In genomic region chr7:131105803-131106680, GRCh38 we compare ENCODE assay signal across 1 cellular context.
TF ChIP-seq lines count a peak whose summit lies in the region.

No MANE protein-coding gene starts in this region.

TF ChIP-seq in HepG2, 621 proteins besides CTCF, POLR2A, EP300 and RAD21 (continued from another document and continues in another):
- TF ChIP-seq KIAA2018 (CRISPR knock-in tag; IDR thresholded peaks at IDR 0.05; ENCODE audit: borderline replicate concordance), result no peak
- no peak for TF ChIP-seq ZNF431 (CRISPR knock-in tag; IDR thresholded peaks at IDR 0.05; ENCODE audit: borderline replicate concordance, low read depth)
- no peak for TF ChIP-seq SMARCE1 (IDR thresholded peaks at IDR 0.05; ENCODE audit: borderline replicate concordance)
- TF ChIP-seq ZNF382 (CRISPR knock-in tag; IDR thresholded peaks at IDR 0.05; ENCODE audit: borderline replicate concordance), result no peak
- TF ChIP-seq IKZF1 (IDR thresholded peaks at IDR 0.05), result no peak
- peak; percentile 29; the same call in 1 of the 2 replicates for TF ChIP-seq MXD3 (CRISPR knock-in tag; IDR thresholded peaks at IDR 0.05)
- no peak for TF ChIP-seq PRDM4 (CRISPR knock-in tag; IDR thresholded peaks at IDR 0.05; ENCODE audit: borderline replicate concordance)
- TF ChIP-seq GLMP (CRISPR knock-in tag; IDR thresholded peaks at IDR 0.05; ENCODE audit: borderline replicate concordance), result no peak
- TF ChIP-seq ZNF234 (CRISPR knock-in tag; conservative IDR thresholded peaks at IDR 0.05), result no peak; the same call in 1 of the 2 replicates
- TF ChIP-seq ZNF777 (CRISPR knock-in tag; IDR thresholded peaks at IDR 0.05), result no peak
- peak; percentile 33; the same call in 1 of the 2 replicates for TF ChIP-seq ZNF580 (CRISPR knock-in tag; IDR thresholded peaks at IDR 0.05; ENCODE audit: borderline replicate concordance, low read depth)
- TF ChIP-seq ZIK1 (CRISPR knock-in tag; IDR thresholded peaks at IDR 0.05; ENCODE audit: borderline replicate concordance, low read depth), result no peak; the same call in 1 of the 2 replicates
- no peak for TF ChIP-seq SOX13 (IDR thresholded peaks at IDR 0.05)
- peak in 1 of 2 experiments; percentile 31; a peak in 2 of 4 replicates for TF ChIP-seq SOX13 (CRISPR knock-in tag; conservative IDR thresholded peaks at IDR 0.05 in 1 of 2, IDR thresholded peaks at IDR 0.05 in 1 of 2)
- TF ChIP-seq ZHX2 (IDR thresholded peaks at IDR 0.05; ENCODE audit: low read depth), result no peak
- 0 out of 2 replicates have a peak, but pooled peaks have one; percentile 19 for TF ChIP-seq ZHX2 (CRISPR knock-in tag; IDR thresholded peaks at IDR 0.05; ENCODE audit: borderline replicate concordance)
- no peak for TF ChIP-seq SMAD3 (CRISPR knock-in tag; IDR thresholded peaks at IDR 0.05)
- peak; percentile 52; the same call in 1 of the 2 replicates for TF ChIP-seq MEIS1 (CRISPR knock-in tag; IDR thresholded peaks at IDR 0.05; ENCODE audit: borderline replicate concordance)
- no peak; the same call in 1 of the 2 replicates for TF ChIP-seq ZNF576 (CRISPR knock-in tag; IDR thresholded peaks at IDR 0.05)
- no peak for TF ChIP-seq PCBP1 (IDR thresholded peaks at IDR 0.05; ENCODE audit: borderline replicate concordance, low read depth, low read length)
- no peak; the same call in 1 of the 2 replicates for TF ChIP-seq ZFP37 (CRISPR knock-in tag; IDR thresholded peaks at IDR 0.05; ENCODE audit: borderline replicate concordance)
- TF ChIP-seq IRF9 (CRISPR knock-in tag; IDR thresholded peaks at IDR 0.05; ENCODE audit: borderline replicate concordance), result peak; percentile 58; the same call in 1 of the 2 replicates
- peak; percentile 79; the same call in 1 of the 2 replicates for TF ChIP-seq SRY (CRISPR knock-in tag; IDR thresholded peaks at IDR 0.05)
- TF ChIP-seq ARID2 (CRISPR knock-in tag; IDR thresholded peaks at IDR 0.05; ENCODE audit: borderline replicate concordance), result no peak
- TF ChIP-seq SRSF1 (optimal IDR thresholded peaks at IDR 0.05; ENCODE audit: low read depth, low read length), result peak; percentile 53
- no peak for TF ChIP-seq MBNL3 (CRISPR knock-in tag; conservative IDR thresholded peaks at IDR 0.05)
- TF ChIP-seq PRPF4 (IDR thresholded peaks at IDR 0.05; ENCODE audit: low read depth, low read length, poor library complexity, severe bottlenecking), result no peak
- TF ChIP-seq ZNF740 (CRISPR knock-in tag; IDR thresholded peaks at IDR 0.05), result no peak
- no peak for TF ChIP-seq THAP11 (CRISPR knock-in tag; IDR thresholded peaks at IDR 0.05)
- TF ChIP-seq ISL2 (CRISPR knock-in tag; IDR thresholded peaks at IDR 0.05), result peak; percentile 69
- 0 out of 2 replicates have a peak, but pooled peaks have one; percentile 32 for TF ChIP-seq ZNF674 (CRISPR knock-in tag; IDR thresholded peaks at IDR 0.05; ENCODE audit: low read depth)
